In the genomic region with DNA sequence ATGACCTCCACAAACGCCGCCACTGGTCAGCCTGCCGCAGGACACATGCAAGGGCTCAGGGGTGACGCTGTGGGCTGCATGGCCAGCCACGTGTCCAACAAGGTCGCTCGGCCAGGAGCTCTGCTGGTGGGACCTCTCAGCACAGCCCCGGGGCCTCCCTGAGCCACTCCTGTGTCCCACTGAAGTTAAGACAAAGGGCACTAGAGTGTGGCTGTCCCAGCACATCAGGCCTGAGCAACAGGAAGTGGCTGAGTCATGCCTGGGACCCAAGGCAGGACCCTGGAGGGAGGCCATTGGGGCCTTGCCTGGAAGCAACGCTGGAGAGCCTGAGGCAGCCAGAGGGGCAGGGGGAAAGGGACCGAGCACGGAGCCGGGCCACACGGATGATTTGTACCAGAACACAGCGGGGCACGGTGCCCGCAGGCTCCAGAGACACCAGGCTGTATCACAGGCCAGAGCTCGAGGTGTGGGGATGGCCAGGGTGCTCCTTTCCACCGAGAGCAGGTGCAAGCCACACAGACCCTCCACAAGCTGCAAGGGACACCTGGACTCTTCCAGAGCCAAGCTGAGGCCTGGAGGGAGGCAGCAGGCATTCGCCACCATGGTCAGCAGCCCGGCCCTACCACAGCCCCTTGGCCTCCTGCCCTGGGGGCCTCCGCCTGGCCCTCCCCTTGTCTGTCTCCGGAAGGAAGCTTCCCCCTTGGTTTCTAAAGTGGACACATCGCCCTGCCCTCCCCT, we compare ENCODE assay signal across 1 cellular context.
TF ChIP-seq lines count a peak whose summit lies in the region.

No MANE protein-coding gene starts in this region.

TF ChIP-seq in endothelial cell of umbilical vein, 7 proteins besides CTCF, POLR2A, EP300 and RAD21:
- TF ChIP-seq FOS (IDR thresholded peaks at IDR 0.05; ENCODE audit: borderline replicate concordance, insufficient read depth, low read length): peak; percentile 33
- TF ChIP-seq, protein P1, sequence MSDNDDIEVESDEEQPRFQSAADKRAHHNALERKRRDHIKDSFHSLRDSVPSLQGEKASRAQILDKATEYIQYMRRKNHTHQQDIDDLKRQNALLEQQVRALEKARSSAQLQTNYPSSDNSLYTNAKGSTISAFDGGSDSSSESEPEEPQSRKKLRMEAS (IDR thresholded peaks at IDR 0.05; ENCODE audit: insufficient read depth, insufficient read length): no peak
